ENCODE assay signal across 16 cellular contexts in the genomic region with DNA sequence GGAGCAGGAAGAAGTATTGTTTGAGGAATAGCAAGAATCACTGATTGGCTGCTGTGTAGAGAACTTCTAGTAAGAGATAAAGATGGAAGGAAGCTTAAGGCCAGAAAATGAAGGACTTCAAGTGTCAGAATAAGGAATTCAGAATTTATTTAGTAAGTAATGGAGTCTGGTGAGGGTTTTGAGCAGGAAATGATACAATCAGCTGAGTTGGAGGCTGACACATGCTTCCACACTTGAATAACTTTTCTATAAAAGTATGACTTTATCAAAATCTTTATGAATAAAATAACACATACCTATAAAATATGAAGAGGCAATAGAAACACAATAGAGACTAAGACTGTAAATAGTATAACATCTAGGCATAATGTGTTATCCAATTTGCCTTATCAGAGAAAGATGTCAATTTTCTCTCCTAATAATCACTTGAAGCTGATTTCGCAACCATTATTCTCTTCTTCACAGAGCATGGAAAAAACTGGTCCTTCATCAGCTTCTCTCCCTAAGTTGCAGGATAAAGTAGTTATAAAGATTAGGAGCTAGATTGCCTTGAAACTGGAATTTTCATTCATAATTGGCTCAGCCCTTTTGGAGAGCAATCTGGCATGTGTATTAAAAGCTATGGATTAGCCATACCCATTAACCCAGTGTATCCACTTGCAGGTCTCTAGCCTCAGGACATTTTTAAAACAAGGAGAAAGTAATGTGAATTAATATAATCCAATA.
DNase-seq lines count a peak whose midpoint lies in the region; ATAC-seq, FAIRE-seq and TF ChIP-seq lines count a peak whose summit lies in the region.
"Had no signal": no experiment of that assay in that cellular context is flagged by ENCODE, and none has a peak within 500 bp of the region (broad histone marks: within the 10 kb centered on the region; RNA-seq: fewer than 3 reads in every experiment).

No MANE protein-coding gene starts in this region.

- no peak for FAIRE-seq in HepG2 (lab: Jason Lieb, UNC)

- H3K4me1 ChIP-seq in HepG2 (ENCODE audit: insufficient read depth, low read length), result peaks cover 56% of the 10 kb centered on the region
- peaks cover 0 to 17% (median 3%) of the 10 kb centered on the region in 4 donors for H3K4me1 ChIP-seq in right lobe of liver
- peaks cover 40% of the 10 kb centered on the region for H3K4me1 ChIP-seq in Panc1 (ENCODE audit: control insufficient read depth, insufficient read depth, low read length)

- WGBS in HepG2 (ENCODE audit: low lambda C conversion rate), result 96% methylated on average over 1 of the region's 1 CpG
- 100% methylated on average over 1 of the region's 1 CpG for WGBS in right lobe of liver (ENCODE audit: insufficient coverage, low coverage, low lambda C conversion rate, missing lambda C conversion rate)
- 93 to 96% methylated on average over 1 of the region's 1 CpG for WGBS in lower leg skin, 2 donors

- in situ Hi-C loops in HepG2 (cut with HindIII; ENCODE audit: extremely low pct_ligation_motif_present, low pct_unique_long_range_greater_than_20kb), result no loop called here
- in situ Hi-C loops in Panc1 (cut with HindIII; ENCODE audit: low pct_unique_long_range_greater_than_20kb, low sequenced_read_pairs), result no loop called here

- H4K20me1 ChIP-seq in HepG2 (ENCODE audit: insufficient read depth, low read length), result no peaks in the 10 kb centered on the region

- BruUV-seq in HepG2 (replicated peaks; lab: Mats Ljungman, UMichigan), result no TSS peak
- no TSS peak for BruUV-seq in Panc1 (replicated peaks; lab: Mats Ljungman, UMichigan)

- H2AFZ ChIP-seq in HepG2 (ENCODE audit: low read length), result no peak overlapping the region

- DNase-seq in HepG2 (ENCODE audit: low spot score), result no peak
- no peak for DNase-seq in right lobe of liver
- DNase-seq in Panc1 (ENCODE audit: low read depth, low spot score), result no peak
- DNase-seq in epithelial cell of proximal tubule (ENCODE audit: low read depth), result peak; percentile 16
- DNase-seq in germinal center (ENCODE audit: low spot score), result no peak
- no peak for DNase-seq in Right ventricle myocardium superior
- DNase-seq in posterior cingulate gyrus, result no peak
- no peak for DNase-seq in lower leg skin (ENCODE audit: low spot score in 2 of 2)
- DNase-seq: CD4-positive, alpha-beta memory T cell; H9; NCI-H1048; NCI-H1694; NCI-H2107; NCI-H345; NCI-H69; SHP77 treated with DMSO at 0.1 percent for 48 hours had no signal

- H3K27ac ChIP-seq in HepG2 (ENCODE audit: extremely low read length, insufficient read depth, low read length), result no peak overlapping the region
- no peak overlapping the region for H3K27ac ChIP-seq in right lobe of liver
- peak overlapping the region; percentile 78 for H3K27ac ChIP-seq in Panc1 (ENCODE audit: low read length)

- intact Hi-C loops in HepG2 (cut with micrococcal nuclease; ENCODE audit: unreplicated experiment) (no loop called here), right lobe of liver (cut with DNase I) (no loop called here), Panc1 (cut with micrococcal nuclease; ENCODE audit: unreplicated experiment) (no loop called here), Right ventricle myocardium superior (cut with DNase I) (no loop called here), posterior cingulate gyrus (cut with DNase I) (no loop called here), lower leg skin (cut with DNase I; ENCODE audit: low total_unique reads) (no loop called here)

- no peak overlapping the region for H3K4me2 ChIP-seq in HepG2 (ENCODE audit: low read depth, low read length)

- POLR2A ChIA-PET in HepG2 (lab: Yijun Ruan, JAX), result no interaction called here
- POLR2A ChIA-PET in Panc1 (lab: Charles Lee), result interaction anchor here (0.7 kb wide), 1 partner anchor 787 kb away, joined by 5 read pairs; no protein-coding TSS in a partner anchor

- no peak for TF ChIP-seq RAD21 in HepG2 (CRISPR knock-in tag; IDR thresholded peaks at IDR 0.05)

- no peaks in the 10 kb centered on the region for H3K36me3 ChIP-seq in HepG2 (replicated peaks in 1 of 2; ENCODE audit: control insufficient read depth in 1 of 2, insufficient read depth in 2 of 2, low read length in 2 of 2)
- H3K36me3 ChIP-seq in right lobe of liver, result no peaks in the 10 kb centered on the region
- H3K36me3 ChIP-seq in Panc1 (ENCODE audit: control insufficient read depth, insufficient read depth, low read length), result no peaks in the 10 kb centered on the region

- H3K27me3 ChIP-seq in HepG2 (ENCODE audit: control insufficient read depth in 1 of 2, insufficient read depth in 2 of 2, low read length in 2 of 2) (no peaks in the 10 kb centered on the region), right lobe of liver (no peaks in the 10 kb centered on the region), Panc1 (ENCODE audit: control insufficient read depth, insufficient read depth, low read length) (no peaks in the 10 kb centered on the region)

- CTCF ChIA-PET in HepG2 (lab: Yijun Ruan, JAX; ENCODE audit: low intra/inter-chr PET ratio, low total read pairs) (no interaction called here), Panc1 (lab: Charles Lee) (no interaction called here)

- H3K79me2 ChIP-seq in HepG2 (ENCODE audit: insufficient read depth, low read length), result no peaks in the 10 kb centered on the region

- TF ChIP-seq CTCF in HepG2 (CRISPR knock-in tag; IDR thresholded peaks at IDR 0.05), result no peak
- TF ChIP-seq CTCF in right lobe of liver (IDR thresholded peaks at IDR 0.05), result no peak
- no peak for TF ChIP-seq CTCF in Panc1 (IDR thresholded peaks at IDR 0.05)
- no peak for TF ChIP-seq CTCF in epithelial cell of proximal tubule (conservative IDR thresholded peaks at IDR 0.05; ENCODE audit: low read depth, low read length)
- no peak for TF ChIP-seq CTCF in lower leg skin (IDR thresholded peaks at IDR 0.05)

- no peak for TF ChIP-seq EP300 in HepG2 (IDR thresholded peaks at IDR 0.05; ENCODE audit: low read depth in 2 of 2, low read length in 2 of 2)
- TF ChIP-seq EP300 in HepG2 (CRISPR knock-in tag; IDR thresholded peaks at IDR 0.05; ENCODE audit: borderline replicate concordance), result no peak

- TF ChIP-seq POLR2A in HepG2 (IDR thresholded peaks at IDR 0.05; ENCODE audit: insufficient read depth in 1 of 2, low read depth in 2 of 2, low read length in 2 of 2) (no peak), right lobe of liver (IDR thresholded peaks at IDR 0.05) (no peak), lower leg skin (IDR thresholded peaks at IDR 0.05) (no peak)

- H3K9ac ChIP-seq in HepG2 (ENCODE audit: insufficient read depth, low read depth, low read length), result no peak overlapping the region

- H3K4me3 ChIP-seq in HepG2 (replicated peaks in 1 of 3; ENCODE audit: insufficient read depth in 1 of 3, low read depth in 2 of 3, low read length in 3 of 3) (no peak overlapping the region), right lobe of liver (no peak overlapping the region), Panc1 (ENCODE audit: low read depth in 2 of 2, low read length in 2 of 2) (no peak overlapping the region), epithelial cell of proximal tubule (ENCODE audit: low read depth, low read length) (no peak overlapping the region), lower leg skin (ENCODE audit: low read depth, poor library complexity, severe bottlenecking) (no peak overlapping the region)

- ATAC-seq in HepG2, result no peak
- ATAC-seq in right lobe of liver, result no peak
- no peak for ATAC-seq in Panc1
- no peak for ATAC-seq in Right ventricle myocardium superior (ENCODE audit: poor library complexity)

- H3K9me3 ChIP-seq in HepG2 (ENCODE audit: low read length), result no peaks in the 10 kb centered on the region
- H3K9me3 ChIP-seq in right lobe of liver, result no peaks in the 10 kb centered on the region
- no peaks in the 10 kb centered on the region for H3K9me3 ChIP-seq in Panc1 (ENCODE audit: control insufficient read depth, insufficient read depth, low read depth, low read length)

TF ChIP-seq in HepG2, 621 proteins besides CTCF, POLR2A, EP300 and RAD21:
- no peak for TF ChIP-seq ZNF605 (CRISPR knock-in tag; IDR thresholded peaks at IDR 0.05)
- TF ChIP-seq CEBPG (CRISPR knock-in tag; IDR thresholded peaks at IDR 0.05), result peak; percentile 39; the same call in 1 of the 2 replicates
- TF ChIP-seq SIX4 (CRISPR knock-in tag; IDR thresholded peaks at IDR 0.05), result no peak
- TF ChIP-seq CEBPB (IDR thresholded peaks at IDR 0.05; ENCODE audit: borderline replicate concordance, low read depth, low read length), result peak; percentile 84
- TF ChIP-seq, protein P1, sequence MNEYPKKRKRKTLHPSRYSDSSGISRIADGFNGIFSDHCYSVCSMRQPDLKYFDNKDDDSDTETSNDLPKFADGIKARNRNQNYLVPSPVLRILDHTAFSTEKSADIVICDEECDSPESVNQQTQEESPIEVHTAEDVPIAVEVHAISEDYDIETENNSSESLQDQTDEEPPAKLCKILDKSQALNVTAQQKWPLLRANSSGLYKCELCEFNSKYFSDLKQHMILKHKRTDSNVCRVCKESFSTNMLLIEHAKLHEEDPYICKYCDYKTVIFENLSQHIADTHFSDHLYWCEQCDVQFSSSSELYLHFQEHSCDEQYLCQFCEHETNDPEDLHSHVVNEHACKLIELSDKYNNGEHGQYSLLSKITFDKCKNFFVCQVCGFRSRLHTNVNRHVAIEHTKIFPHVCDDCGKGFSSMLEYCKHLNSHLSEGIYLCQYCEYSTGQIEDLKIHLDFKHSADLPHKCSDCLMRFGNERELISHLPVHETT (CRISPR knock-in tag; conservative IDR thresholded peaks at IDR 0.05), result no peak
